In genomic region chr2:196987654-196988364, GRCh38 we compare ENCODE assay signal across 8 cellular contexts.
DNase-seq lines count a peak whose midpoint lies in the region; ATAC-seq, FAIRE-seq and TF ChIP-seq lines count a peak whose summit lies in the region.

No MANE protein-coding gene starts in this region.

- H3K27ac ChIP-seq in PC-3 (ENCODE audit: low read length) (peak overlapping the region; percentile 94), smooth muscle cell (ENCODE audit: low read depth) (peak overlapping the region; percentile 99)

- no peaks in the 10 kb centered on the region for H3K9me3 ChIP-seq in PC-3 (ENCODE audit: low read length)
- no peaks in the 10 kb centered on the region for H3K9me3 ChIP-seq in smooth muscle cell (replicated peaks; ENCODE audit: low read depth)

- intact Hi-C loops in PC-3 (cut with micrococcal nuclease) = loop anchor here (1.0 to 10.0 kb wide), 3 partner anchors 25 to 153 kb away; no protein-coding TSS in a partner anchor
- intact Hi-C loops in posterior cingulate gyrus (cut with DNase I) = loop anchor here (5.0 kb wide), 1 partner anchor 61 kb away; the partner anchor contains the start of gene PGAP1

- in situ Hi-C loops in astrocyte of the spinal cord (cut with HindIII; ENCODE audit: low sequenced_read_pairs) = no loop called here

- CTCF ChIA-PET in PC-3 (lab: Charles Lee) = no interaction called here

- H3K9ac ChIP-seq in PC-3 (ENCODE audit: low read length) (peak overlapping the region; percentile 56), smooth muscle cell (ENCODE audit: low read depth) (peak overlapping the region; percentile 91)

- no peaks in the 10 kb centered on the region for H4K20me1 ChIP-seq in PC-3 (ENCODE audit: low read length)
- H4K20me1 ChIP-seq in smooth muscle cell (ENCODE audit: low read depth) = no peaks in the 10 kb centered on the region

- no peaks in the 10 kb centered on the region for H3K79me2 ChIP-seq in PC-3 (ENCODE audit: low read length)
- H3K79me2 ChIP-seq in smooth muscle cell (ENCODE audit: low read depth) = no peaks in the 10 kb centered on the region

- H3K4me3 ChIP-seq in PC-3 (ENCODE audit: low read length) (peak overlapping the region; percentile 52), astrocyte of the spinal cord (ENCODE audit: low read depth, low read length) (peak overlapping the region; percentile 9), smooth muscle cell (peak overlapping the region; percentile 34)

- H3K4me2 ChIP-seq in PC-3 (ENCODE audit: low read length) (peak overlapping the region; percentile 90), smooth muscle cell (peak overlapping the region; percentile 82)

- WGBS in smooth muscle cell (ENCODE audit: low lambda C conversion rate) = 6% methylated on average over 6 of the region's 6 CpGs

- no peaks in the 10 kb centered on the region for H3K36me3 ChIP-seq in PC-3 (ENCODE audit: low read depth, low read length)
- no peaks in the 10 kb centered on the region for H3K36me3 ChIP-seq in smooth muscle cell (ENCODE audit: low read depth)

- POLR2A ChIA-PET in PC-3 (lab: Charles Lee; ENCODE audit: unreplicated experiment) = interaction anchor here (0.6 to 0.7 kb wide), 2 partner anchors 188 to 651 kb away, joined by 3 to 9 read pairs; partner anchors contain the start of gene GTF3C3

- no peaks in the 10 kb centered on the region for H3F3A ChIP-seq in PC-3 (ENCODE audit: low read length, unreplicated experiment)
- peaks cover 6% of the 10 kb centered on the region for H3F3A ChIP-seq in smooth muscle cell (ENCODE audit: low read depth)

- DNase-seq in activated T-cell treated with anti-CD3 and anti-CD28 coated beads for 4 hours (peak; percentile 25), PC-3 (peak; percentile 95), astrocyte of the spinal cord (ENCODE audit: low read depth, low spot score) (peak; percentile 98), smooth muscle cell (lab: John Stamatoyannopoulos, UW; ENCODE audit: unreplicated experiment) (no peak), posterior cingulate gyrus (no peak)
- no peak for DNase-seq in activated T-cell treated with anti-CD3 and anti-CD28 coated beads, Interleukin-2, amount 50 U/mL, for 48 hours

- peak overlapping the region; percentile 56 for H2AFZ ChIP-seq in PC-3 (ENCODE audit: low read length)
- H2AFZ ChIP-seq in smooth muscle cell (ENCODE audit: low read depth) = peak overlapping the region; percentile 77

- ATAC-seq in HG03460 (IDR thresholded peaks at IDR 0.05; ENCODE audit: unreplicated experiment) (peak; percentile 48), PC-3 (peak; percentile 96)

- H3K9me2 ChIP-seq in PC-3 (replicated peaks; ENCODE audit: low read length) = no peaks in the 10 kb centered on the region

- FAIRE-seq in islet of Langerhans (lab: Jason Lieb, UNC) = peak; percentile 99

- H3K27me3 ChIP-seq in PC-3 (ENCODE audit: low read length) (no peaks in the 10 kb centered on the region), smooth muscle cell (ENCODE audit: low read depth) (no peaks in the 10 kb centered on the region)

- BruUV-seq in PC-3 (replicated peaks; lab: Mats Ljungman, UMichigan) = no TSS peak

- TF ChIP-seq CTCF in PC-3 (conservative IDR thresholded peaks at IDR 0.05; ENCODE audit: low read depth, low read length) (no peak), astrocyte of the spinal cord (IDR thresholded peaks at IDR 0.05; ENCODE audit: low read depth, low read length) (no peak), smooth muscle cell (IDR thresholded peaks at IDR 0.05; ENCODE audit: borderline replicate concordance, insufficient read depth, poor library complexity, severe bottlenecking) (no peak)

- H3K4me1 ChIP-seq in PC-3 (ENCODE audit: insufficient read depth, low read length) = peaks cover 26% of the 10 kb centered on the region
- H3K4me1 ChIP-seq in smooth muscle cell (ENCODE audit: low read depth) = peaks cover 33% of the 10 kb centered on the region

Comparison
In these comparisons a context has a peak if more than half of its experiments do, and no peak if none do; other contexts are left out.
1. DNase-seq: peak in activated T-cell treated with anti-CD3 and anti-CD28 coated beads for 4 hours (single experiment), PC-3 (single experiment) and astrocyte of the spinal cord (single experiment); none in activated T-cell treated with anti-CD3 and anti-CD28 coated beads, Interleukin-2, amount 50 U/mL, for 48 hours (0 of 2), smooth muscle cell (single experiment) and posterior cingulate gyrus (0 of 10).
2. Peak in every context shown above with its lines, with median percentiles within 50 percentile points of each other: H3K4me3 ChIP-seq.